8 cellular contexts compared by ENCODE assay signal in the genomic region with DNA sequence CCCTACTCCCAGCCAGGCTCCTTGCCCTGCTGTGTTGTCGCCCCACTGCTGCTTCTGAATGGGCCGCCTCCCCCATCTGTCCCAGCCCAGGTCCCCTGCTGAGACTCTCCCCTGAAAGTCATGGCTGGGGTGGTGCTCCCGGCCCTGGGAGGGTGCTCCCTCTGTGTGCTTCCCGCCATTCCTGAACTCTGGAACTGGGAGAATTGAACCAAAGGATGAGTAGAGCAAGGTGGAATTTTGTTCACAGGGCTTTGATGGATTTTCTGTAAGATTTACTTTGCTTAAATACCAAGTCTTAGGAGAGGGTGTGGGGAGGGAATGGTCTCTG.
A peak's percentile ranks its signal among the peaks of the same experiment; 100 is the strongest.
DNase-seq lines count a peak whose midpoint lies in the region; ATAC-seq, FAIRE-seq and TF ChIP-seq lines count a peak whose summit lies in the region.

No MANE protein-coding gene starts in this region.

- no peak for TF ChIP-seq POLR2A in H54 (IDR thresholded peaks at IDR 0.05; ENCODE audit: low read depth, low read length)

- peaks cover 72% of the 10 kb centered on the region for H3K4me1 Mint-ChIP-seq in nephron progenitor cell

- peak overlapping the region; percentile 59 for H3K4me3 Mint-ChIP-seq in nephron progenitor cell

- DNase-seq in HK-2 (ENCODE audit: unreplicated experiment): peak; percentile 5
- no peak for DNase-seq in coronary artery (ENCODE audit: low spot score)
- DNase-seq in nephron progenitor cell: no peak
- no peak for DNase-seq in NCI-H446 (lab: John Stamatoyannopoulos, UW)
- DNase-seq in H54 (ENCODE audit: insufficient read length, low spot score): no peak

- H3K27ac ChIP-seq in BLaER1 (peak overlapping the region; percentile 83), coronary artery (peak overlapping the region; percentile 74 to 87)

- H3K9me3 ChIP-seq in BLaER1: no peaks in the 10 kb centered on the region

- peak overlapping the region; percentile 97 for H3K4me2 ChIP-seq in BLaER1

- H3K9me3 Mint-ChIP-seq in nephron progenitor cell: no peaks in the 10 kb centered on the region

- peaks cover 22% of the 10 kb centered on the region; the same call in 1 of the 2 replicates for H3K36me3 ChIP-seq in BLaER1

- H3K4me1 ChIP-seq in BLaER1: peaks cover 39% of the 10 kb centered on the region

- no peaks in the 10 kb centered on the region for H4K20me1 ChIP-seq in BLaER1

- H3K9ac ChIP-seq in BLaER1: peak overlapping the region; percentile 82

- H3K27ac Mint-ChIP-seq in nephron progenitor cell: peak overlapping the region; percentile 69

- H3K4me3 ChIP-seq in BLaER1 (peak overlapping the region; percentile 71), coronary artery (peak overlapping the region; percentile 79)

- TF ChIP-seq CTCF in coronary artery (IDR thresholded peaks at IDR 0.05): no peak
- no peak for TF ChIP-seq CTCF in nephron progenitor cell (IDR thresholded peaks at IDR 0.05)

- H3K36me3 Mint-ChIP-seq in nephron progenitor cell (ENCODE audit: low read depth): no peaks in the 10 kb centered on the region

- ATAC-seq in GM19467 (IDR thresholded peaks at IDR 0.05; ENCODE audit: unreplicated experiment): no peak
- ATAC-seq in HG03439 (IDR thresholded peaks at IDR 0.05; ENCODE audit: unreplicated experiment): no peak

- FAIRE-seq in H54 (lab: Jason Lieb, UNC): no peak

- no peaks in the 10 kb centered on the region for H3K27me3 Mint-ChIP-seq in nephron progenitor cell (ENCODE audit: low read depth, poor library complexity)

- H3K27me3 ChIP-seq in BLaER1: no peaks in the 10 kb centered on the region
